In the genomic region with DNA sequence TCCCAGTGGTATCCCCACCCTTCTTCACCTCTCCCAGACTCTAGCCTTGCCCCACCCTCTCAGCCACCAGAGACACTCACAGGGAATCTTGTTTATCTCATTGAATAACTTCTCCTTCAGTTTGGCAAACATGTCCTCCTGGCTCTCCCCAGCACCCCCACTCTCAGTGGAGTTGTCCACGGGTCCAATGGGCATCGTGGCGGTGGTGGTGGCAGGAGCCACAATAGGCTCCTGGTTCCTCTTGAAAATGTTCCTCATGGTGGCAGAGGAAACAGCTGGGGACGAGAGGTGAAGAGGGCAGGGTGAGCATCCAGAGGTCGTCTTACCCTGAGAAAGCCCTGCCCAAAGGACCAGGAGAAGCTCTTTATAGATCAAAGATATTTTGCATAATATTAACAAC, we compare ENCODE assay signal across 1 cellular context.
TF ChIP-seq lines count a peak whose summit lies in the region.

No MANE protein-coding gene starts in this region.

TF ChIP-seq in GM23338, 12 proteins besides CTCF, POLR2A, EP300 and RAD21 (continued from another document):
- TF ChIP-seq, protein P1, sequence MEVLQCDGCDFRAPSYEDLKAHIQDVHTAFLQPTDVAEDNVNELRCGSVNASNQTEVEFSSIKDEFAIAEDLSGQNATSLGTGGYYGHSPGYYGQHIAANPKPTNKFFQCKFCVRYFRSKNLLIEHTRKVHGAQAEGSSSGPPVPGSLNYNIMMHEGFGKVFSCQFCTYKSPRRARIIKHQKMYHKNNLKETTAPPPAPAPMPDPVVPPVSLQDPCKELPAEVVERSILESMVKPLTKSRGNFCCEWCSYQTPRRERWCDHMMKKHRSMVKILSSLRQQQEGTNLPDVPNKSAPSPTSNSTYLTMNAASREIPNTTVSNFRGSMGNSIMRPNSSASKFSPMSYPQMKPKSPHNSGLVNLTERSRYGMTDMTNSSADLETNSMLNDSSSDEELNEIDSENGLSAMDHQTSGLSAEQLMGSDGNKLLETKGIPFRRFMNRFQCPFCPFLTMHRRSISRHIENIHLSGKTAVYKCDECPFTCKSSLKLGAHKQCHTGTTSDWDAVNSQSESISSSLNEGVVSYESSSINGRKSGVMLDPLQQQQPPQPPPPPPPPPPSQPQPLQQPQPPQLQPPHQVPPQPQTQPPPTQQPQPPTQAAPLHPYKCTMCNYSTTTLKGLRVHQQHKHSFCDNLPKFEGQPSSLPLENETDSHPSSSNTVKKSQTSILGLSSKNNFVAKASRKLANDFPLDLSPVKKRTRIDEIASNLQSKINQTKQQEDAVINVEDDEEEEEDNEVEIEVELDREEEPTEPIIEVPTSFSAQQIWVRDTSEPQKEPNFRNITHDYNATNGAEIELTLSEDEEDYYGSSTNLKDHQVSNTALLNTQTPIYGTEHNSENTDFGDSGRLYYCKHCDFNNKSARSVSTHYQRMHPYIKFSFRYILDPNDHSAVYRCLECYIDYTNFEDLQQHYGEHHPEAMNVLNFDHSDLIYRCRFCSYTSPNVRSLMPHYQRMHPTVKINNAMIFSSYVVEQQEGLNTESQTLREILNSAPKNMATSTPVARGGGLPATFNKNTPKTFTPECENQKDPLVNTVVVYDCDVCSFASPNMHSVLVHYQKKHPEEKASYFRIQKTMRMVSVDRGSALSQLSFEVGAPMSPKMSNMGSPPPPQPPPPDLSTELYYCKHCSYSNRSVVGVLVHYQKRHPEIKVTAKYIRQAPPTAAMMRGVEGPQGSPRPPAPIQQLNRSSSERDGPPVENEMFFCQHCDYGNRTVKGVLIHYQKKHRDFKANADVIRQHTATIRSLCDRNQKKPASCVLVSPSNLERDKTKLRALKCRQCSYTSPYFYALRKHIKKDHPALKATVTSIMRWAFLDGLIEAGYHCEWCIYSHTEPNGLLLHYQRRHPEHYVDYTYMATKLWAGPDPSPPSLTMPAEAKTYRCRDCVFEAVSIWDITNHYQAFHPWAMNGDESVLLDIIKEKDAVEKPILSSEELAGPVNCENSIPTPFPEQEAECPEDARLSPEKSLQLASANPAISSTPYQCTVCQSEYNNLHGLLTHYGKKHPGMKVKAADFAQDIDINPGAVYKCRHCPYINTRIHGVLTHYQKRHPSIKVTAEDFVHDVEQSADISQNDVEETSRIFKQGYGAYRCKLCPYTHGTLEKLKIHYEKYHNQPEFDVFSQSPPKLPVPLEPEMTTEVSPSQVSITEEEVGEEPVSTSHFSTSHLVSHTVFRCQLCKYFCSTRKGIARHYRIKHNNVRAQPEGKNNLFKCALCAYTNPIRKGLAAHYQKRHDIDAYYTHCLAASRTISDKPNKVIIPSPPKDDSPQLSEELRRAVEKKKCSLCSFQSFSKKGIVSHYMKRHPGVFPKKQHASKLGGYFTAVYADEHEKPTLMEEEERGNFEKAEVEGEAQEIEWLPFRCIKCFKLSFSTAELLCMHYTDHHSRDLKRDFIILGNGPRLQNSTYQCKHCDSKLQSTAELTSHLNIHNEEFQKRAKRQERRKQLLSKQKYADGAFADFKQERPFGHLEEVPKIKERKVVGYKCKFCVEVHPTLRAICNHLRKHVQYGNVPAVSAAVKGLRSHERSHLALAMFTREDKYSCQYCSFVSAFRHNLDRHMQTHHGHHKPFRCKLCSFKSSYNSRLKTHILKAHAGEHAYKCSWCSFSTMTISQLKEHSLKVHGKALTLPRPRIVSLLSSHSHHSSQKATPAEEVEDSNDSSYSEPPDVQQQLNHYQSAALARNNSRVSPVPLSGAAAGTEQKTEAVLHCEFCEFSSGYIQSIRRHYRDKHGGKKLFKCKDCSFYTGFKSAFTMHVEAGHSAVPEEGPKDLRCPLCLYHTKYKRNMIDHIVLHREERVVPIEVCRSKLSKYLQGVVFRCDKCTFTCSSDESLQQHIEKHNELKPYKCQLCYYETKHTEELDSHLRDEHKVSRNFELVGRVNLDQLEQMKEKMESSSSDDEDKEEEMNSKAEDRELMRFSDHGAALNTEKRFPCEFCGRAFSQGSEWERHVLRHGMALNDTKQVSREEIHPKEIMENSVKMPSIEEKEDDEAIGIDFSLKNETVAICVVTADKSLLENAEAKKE (CRISPR knock-in tag; IDR thresholded peaks at IDR 0.05): no peak
- no peak for TF ChIP-seq ETS1 (IDR thresholded peaks at IDR 0.05)
- no peak for TF ChIP-seq EZH2 (IDR thresholded peaks at IDR 0.05; ENCODE audit: low read depth, unreplicated experiment)
